19 cellular contexts compared by ENCODE assay signal in genomic region chr2:233225230-233226068, GRCh38.
"Had no signal": no experiment of that assay in that cellular context is flagged by ENCODE, and none has a peak within 500 bp of the region (broad histone marks: within the 10 kb centered on the region; RNA-seq: fewer than 3 reads in every experiment).

No MANE protein-coding gene starts in this region.

- H3K27ac Mint-ChIP-seq: activated CD8-positive, alpha-beta T cell treated with anti-CD3 and anti-CD28 coated beads, Interleukin-2, amount 10 ng/mL, durations not matched to agents 7 days and 5 days; activated naive CD4-positive, alpha-beta T cell treated with anti-CD3 and anti-CD28 coated beads for 36 hours; activated naive CD8-positive, alpha-beta T cell treated with anti-CD3 and anti-CD28 coated beads, Interleukin-2, amount 50 U/mL, for 24 hours; activated T-helper 2 cell treated with anti-CD3 and anti-CD28 coated beads, Interferon-gamma antibody, Interleukin-2, Interleukin-4, amounts not matched to agents 10 μg/mL and 5 μg/mL and 100 μg/mL, durations not matched to agents 14 hours and 24 hours and 36 hours; T-helper 1 cell treated with Interleukin-12 subunit alpha and Interleukin-12 subunit beta and Interleukin-4 antibody, amounts not matched to agents 30 μg/mL and 1 μg/mL, for 36 hours had no signal

- H3K9me3 Mint-ChIP-seq: activated naive CD4-positive, alpha-beta T cell treated with anti-CD3 and anti-CD28 coated beads for 36 hours; activated naive CD8-positive, alpha-beta T cell treated with anti-CD3 and anti-CD28 coated beads, Interleukin-2, amount 50 U/mL, for 24 hours; activated T-helper 2 cell treated with anti-CD3 and anti-CD28 coated beads, Interferon-gamma antibody, Interleukin-2, Interleukin-4, amounts not matched to agents 10 μg/mL and 5 μg/mL and 100 μg/mL, durations not matched to agents 14 hours and 24 hours and 36 hours; naive thymus-derived CD8-positive, alpha-beta T cell; T-helper 1 cell treated with Interleukin-12 subunit alpha and Interleukin-12 subunit beta and Interleukin-4 antibody, amounts not matched to agents 30 μg/mL and 1 μg/mL, for 36 hours had no signal

- H3K79me2 ChIP-seq: parathyroid adenoma had no signal

- H3K4me3 ChIP-seq: breast epithelium, left lung, tibial nerve, vagina had no signal

- H2AFZ ChIP-seq: parathyroid adenoma had no signal

- H3K4me1 ChIP-seq: breast epithelium, left lung, parathyroid adenoma, tibial nerve, vagina had no signal

- H3K27me3 ChIP-seq: breast epithelium, left lung, tibial nerve, vagina had no signal

- DNase-seq: activated CD4-positive, alpha-beta T cell treated with anti-CD3 and anti-CD28 coated beads for 4 hours; activated CD8-positive, alpha-beta T cell treated with anti-CD3 and anti-CD28 coated beads, Interleukin-2, amount 10 ng/mL, durations not matched to agents 7 days and 5 days; activated naive CD4-positive, alpha-beta T cell treated with anti-CD3 and anti-CD28 coated beads for 36 hours; activated naive CD8-positive, alpha-beta T cell treated with anti-CD3 and anti-CD28 coated beads, Interleukin-2, amount 50 U/mL, for 24 hours; aorta; hypothalamus; kidney; left lung; naive thymus-derived CD8-positive, alpha-beta T cell; stimulated activated CD4-positive, alpha-beta T cell treated with anti-CD3 and anti-CD28 coated beads, Interleukin-12 subunit alpha, Interleukin-12 subunit beta, amount 100 ng/mL, for 4 hours; stimulated activated CD4-positive, alpha-beta T cell treated with anti-CD3 and anti-CD28 coated beads, Interleukin-2, amount 100 ng/mL, for 24 hours; stimulated activated naive CD4-positive, alpha-beta T cell had no signal

- H3K36me3 ChIP-seq: breast epithelium, left lung, tibial nerve, vagina had no signal

- H3K36me3 Mint-ChIP-seq: naive thymus-derived CD8-positive, alpha-beta T cell had no signal

- H3K27me3 Mint-ChIP-seq: activated naive CD8-positive, alpha-beta T cell treated with anti-CD3 and anti-CD28 coated beads, Interleukin-2, amount 50 U/mL, for 24 hours; naive thymus-derived CD8-positive, alpha-beta T cell had no signal

- H3K4me3 Mint-ChIP-seq: activated CD8-positive, alpha-beta T cell treated with anti-CD3 and anti-CD28 coated beads, Interleukin-2, amount 10 ng/mL, durations not matched to agents 7 days and 5 days; activated naive CD4-positive, alpha-beta T cell treated with anti-CD3 and anti-CD28 coated beads for 36 hours; activated naive CD8-positive, alpha-beta T cell treated with anti-CD3 and anti-CD28 coated beads, Interleukin-2, amount 50 U/mL, for 24 hours; naive thymus-derived CD8-positive, alpha-beta T cell; T-helper 1 cell treated with Interleukin-12 subunit alpha and Interleukin-12 subunit beta and Interleukin-4 antibody, amounts not matched to agents 30 μg/mL and 1 μg/mL, for 36 hours had no signal

- H3K27ac ChIP-seq: breast epithelium, epithelial cell of prostate, left lung, parathyroid adenoma, tibial nerve, vagina had no signal

- H3K9ac ChIP-seq: parathyroid adenoma had no signal

- ATAC-seq: activated CD8-positive, alpha-beta T cell treated with anti-CD3 and anti-CD28 coated beads, Interleukin-2, amount 10 ng/mL, durations not matched to agents 7 days and 5 days; activated naive CD8-positive, alpha-beta T cell treated with anti-CD3 and anti-CD28 coated beads, Interleukin-2, amount 50 U/mL, for 24 hours; left lung; naive thymus-derived CD8-positive, alpha-beta T cell had no signal

- H3K9me3 ChIP-seq: breast epithelium, left lung, tibial nerve, vagina had no signal

- FAIRE-seq: kidney had no signal
